In genomic region chr19:8578642-8579265, GRCh38 we compare ENCODE assay signal across 8 cellular contexts. TPM values are rescaled to one million over a fixed set of nuclear protein-coding genes. Genes with fewer than 3 reads are reported as not detected.
DNase-seq lines count a peak whose midpoint lies in the region; ATAC-seq and TF ChIP-seq lines count a peak whose summit lies in the region.

No MANE protein-coding gene starts in this region.

- no peaks in the 10 kb centered on the region for H3K9me3 Mint-ChIP-seq in HFFc6
- no peaks in the 10 kb centered on the region for H3K9me3 Mint-ChIP-seq in activated T-helper 2 cell treated with anti-CD3 and anti-CD28 coated beads, Interferon-gamma antibody, Interleukin-2, Interleukin-4, amounts not matched to agents 10 μg/mL and 5 μg/mL and 100 μg/mL, durations not matched to agents 14 hours and 24 hours and 36 hours
- H3K9me3 Mint-ChIP-seq in osteocyte (ENCODE audit: unreplicated experiment), result no peaks in the 10 kb centered on the region

- H3K9me3 ChIP-seq in SJCRH30 (replicated peaks) (no peaks in the 10 kb centered on the region), transverse colon (no peaks in the 10 kb centered on the region)

- no peaks in the 10 kb centered on the region for H3K27me3 ChIP-seq in SJCRH30
- H3K27me3 ChIP-seq in transverse colon, result peaks cover 16% of the 10 kb centered on the region

- no peak overlapping the region for H3K27ac Mint-ChIP-seq in HFFc6
- H3K27ac Mint-ChIP-seq in activated T-helper 2 cell treated with anti-CD3 and anti-CD28 coated beads, Interferon-gamma antibody, Interleukin-2, Interleukin-4, amounts not matched to agents 10 μg/mL and 5 μg/mL and 100 μg/mL, durations not matched to agents 14 hours and 24 hours and 36 hours, result no peak overlapping the region
- H3K27ac Mint-ChIP-seq in osteocyte (ENCODE audit: unreplicated experiment), result no peak overlapping the region

- peaks cover 26% of the 10 kb centered on the region for H3K4me1 Mint-ChIP-seq in HFFc6 (ENCODE audit: low read depth)
- H3K4me1 Mint-ChIP-seq in activated T-helper 2 cell treated with anti-CD3 and anti-CD28 coated beads, Interferon-gamma antibody, Interleukin-2, Interleukin-4, amounts not matched to agents 10 μg/mL and 5 μg/mL and 100 μg/mL, durations not matched to agents 14 hours and 24 hours and 36 hours (ENCODE audit: low read depth), result peaks cover 40% of the 10 kb centered on the region
- H3K4me1 Mint-ChIP-seq in osteocyte (ENCODE audit: unreplicated experiment), result peaks cover 8% of the 10 kb centered on the region

- DNase-seq in HFFc6 (peak; percentile 32), SJCRH30 (peak; percentile 59 to 78), foreskin fibroblast (peak in 1 of 2 donors; percentile 78), osteocyte (ENCODE audit: extremely low spot score, unreplicated experiment) (peak; percentile 91), transverse colon (peak; percentile 85)
- DNase-seq in activated T-helper 2 cell treated with anti-CD3 and anti-CD28 coated beads, Interferon-gamma antibody, Interleukin-2, Interleukin-4, amounts not matched to agents 10 μg/mL and 5 μg/mL and 100 μg/mL, durations not matched to agents 14 hours and 24 hours and 36 hours (ENCODE audit: low spot score), result peak; percentile 73

- peak; percentile 98 for TF ChIP-seq CTCF in C4-2B (conservative IDR thresholded peaks at IDR 0.05)
- TF ChIP-seq CTCF in HFFc6 (IDR thresholded peaks at IDR 0.05), result peak; percentile 99
- TF ChIP-seq CTCF in foreskin fibroblast (IDR thresholded peaks at IDR 0.05; ENCODE audit: low read depth, low read length), result peak; percentile 87
- peak; percentile 92 for TF ChIP-seq CTCF in osteocyte (IDR thresholded peaks at IDR 0.05)
- peak; percentile 81 to 96 (median 93) for TF ChIP-seq CTCF in transverse colon (IDR thresholded peaks at IDR 0.05)

- WGBS in transverse colon (ENCODE audit: low coverage in 1 of 2), 2 donors, result 21% methylated on average over 3 to 17 of the region's 17 CpGs

- intact Hi-C loops in activated T-helper 2 cell treated with anti-CD3 and anti-CD28 coated beads, Interferon-gamma antibody, Interleukin-2, Interleukin-4, amounts not matched to agents 10 μg/mL and 5 μg/mL and 100 μg/mL, durations not matched to agents 14 hours and 24 hours and 36 hours (cut with micrococcal nuclease), result loop anchor here (5.0 kb wide), 1 partner anchor 226 kb away; no protein-coding TSS in a partner anchor
- intact Hi-C loops in transverse colon (cut with DNase I; ENCODE audit: low total_unique reads), result loop anchor here (10.0 kb wide), 1 partner anchor 66 kb away; no protein-coding TSS in a partner anchor

- H3K27me3 Mint-ChIP-seq in HFFc6 (ENCODE audit: insufficient read depth), result peaks cover 15% of the 10 kb centered on the region; the same call in 1 of the 2 replicates
- H3K27me3 Mint-ChIP-seq in activated T-helper 2 cell treated with anti-CD3 and anti-CD28 coated beads, Interferon-gamma antibody, Interleukin-2, Interleukin-4, amounts not matched to agents 10 μg/mL and 5 μg/mL and 100 μg/mL, durations not matched to agents 14 hours and 24 hours and 36 hours (ENCODE audit: low read depth), result peaks cover 4% of the 10 kb centered on the region
- peaks cover 25% of the 10 kb centered on the region for H3K27me3 Mint-ChIP-seq in osteocyte (ENCODE audit: unreplicated experiment)

- H3K4me3 ChIP-seq in SJCRH30 (no peak overlapping the region), foreskin fibroblast (ENCODE audit: low read depth in 1 of 2, low read length in 2 of 2) (no peak overlapping the region), transverse colon (no peak overlapping the region)

- H3K4me1 ChIP-seq in SJCRH30 (no peaks in the 10 kb centered on the region), transverse colon (peaks cover 0 to 18% (median 7%) of the 10 kb centered on the region in 4 donors)

- no peak for TF ChIP-seq EP300 in transverse colon (IDR thresholded peaks at IDR 0.05; ENCODE audit: low read depth)

- no peak for ATAC-seq in HG03460 (IDR thresholded peaks at IDR 0.05; ENCODE audit: unreplicated experiment)

- no peaks in the 10 kb centered on the region for H3K36me3 ChIP-seq in SJCRH30
- H3K36me3 ChIP-seq in transverse colon, result no peaks in the 10 kb centered on the region

- H3K27ac ChIP-seq in C4-2B (no peak overlapping the region), SJCRH30 (no peak overlapping the region), transverse colon (no peak overlapping the region)

- no peaks in the 10 kb centered on the region; the same call in 1 of the 2 replicates for H3K36me3 Mint-ChIP-seq in HFFc6 (ENCODE audit: low read depth)
- H3K36me3 Mint-ChIP-seq in activated T-helper 2 cell treated with anti-CD3 and anti-CD28 coated beads, Interferon-gamma antibody, Interleukin-2, Interleukin-4, amounts not matched to agents 10 μg/mL and 5 μg/mL and 100 μg/mL, durations not matched to agents 14 hours and 24 hours and 36 hours (ENCODE audit: low read depth), result peaks cover 18% of the 10 kb centered on the region
- H3K36me3 Mint-ChIP-seq in osteocyte (ENCODE audit: unreplicated experiment), result peaks cover 4% of the 10 kb centered on the region

- H3K4me3 Mint-ChIP-seq in HFFc6, result no peak overlapping the region
- H3K4me3 Mint-ChIP-seq in activated T-helper 2 cell treated with anti-CD3 and anti-CD28 coated beads, Interferon-gamma antibody, Interleukin-2, Interleukin-4, amounts not matched to agents 10 μg/mL and 5 μg/mL and 100 μg/mL, durations not matched to agents 14 hours and 24 hours and 36 hours (ENCODE audit: low read depth), result peak overlapping the region; percentile 20
- H3K4me3 Mint-ChIP-seq in osteocyte (ENCODE audit: unreplicated experiment), result no peak overlapping the region

- TF ChIP-seq POLR2A in transverse colon (IDR thresholded peaks at IDR 0.05), result no peak

- in situ Hi-C loops in transverse colon (cut with MboI; ENCODE audit: low pct_ligation_motif_present in 1 of 4, low pct_unique_long_range_greater_than_20kb in 1 of 4, low sequenced_read_pairs in 3 of 4), result no loop called here

RNA-seq across cellular contexts. Expression of gene MYO1F, which starts 1.5 kb away (rescaled TPM):
- total RNA-seq in HFFc6 (2021; fragmentation: NEBNext Ultra II Directional; extraction: Animal tissue kit (Norgen Biotek cat#: 25700)), result under 1 TPM; 0.09 to 0.28 (median 0.19) TPM
- 0.04 TPM in 1 of 2 replicates, not detected in the other for total RNA-seq in SJCRH30 (2014; rRNA removed; shearing (Covaris generic))
- total RNA-seq in activated T-helper 2 cell treated with anti-CD3 and anti-CD28 coated beads, Interferon-gamma antibody, Interleukin-2, Interleukin-4, amounts not matched to agents 10 μg/mL and 5 μg/mL and 100 μg/mL, durations not matched to agents 14 hours and 24 hours and 36 hours, result 43.9 and 47.4 TPM in 2 replicates
- total RNA-seq in osteocyte, result 0.31 and 0.43 TPM in 2 replicates
- 10 to 100 TPM in 2 of 4 donors, 1 to 10 TPM in 2; 6.6 to 70.7 (median 10.9) TPM for total RNA-seq in transverse colon

RNA-seq across cellular contexts. Expression of gene ADAMTS10, which starts 31.8 kb away (rescaled TPM):
- 1 to 10 TPM in 4 of 6 experiments, under 1 TPM in 2; 0.78 to 2.1 (median 1.5) TPM for total RNA-seq in HFFc6 (2021; fragmentation: NEBNext Ultra II Directional; extraction: Animal tissue kit (Norgen Biotek cat#: 25700))
- not detected in 2 replicates for total RNA-seq in SJCRH30 (2014; rRNA removed; shearing (Covaris generic))
- total RNA-seq in activated T-helper 2 cell treated with anti-CD3 and anti-CD28 coated beads, Interferon-gamma antibody, Interleukin-2, Interleukin-4, amounts not matched to agents 10 μg/mL and 5 μg/mL and 100 μg/mL, durations not matched to agents 14 hours and 24 hours and 36 hours, result 0.71 and 0.80 TPM in 2 replicates
- total RNA-seq in osteocyte (86.5 and 96.2 TPM in 2 replicates), transverse colon (10 to 100 TPM in 3 of 4 donors, 1 to 10 TPM in 1; 5.2 to 62.8 (median 20.7) TPM)

RNA-seq across cellular contexts. Expression of gene NFILZ, which starts 51.7 kb away (rescaled TPM):
- not detected for total RNA-seq in HFFc6 (2021; fragmentation: NEBNext Ultra II Directional; extraction: Animal tissue kit (Norgen Biotek cat#: 25700))
- total RNA-seq in SJCRH30 (2014; rRNA removed; shearing (Covaris generic)), result not detected in 2 replicates
- not detected in 2 replicates for total RNA-seq in activated T-helper 2 cell treated with anti-CD3 and anti-CD28 coated beads, Interferon-gamma antibody, Interleukin-2, Interleukin-4, amounts not matched to agents 10 μg/mL and 5 μg/mL and 100 μg/mL, durations not matched to agents 14 hours and 24 hours and 36 hours
- total RNA-seq in osteocyte (not detected in 2 replicates), transverse colon (not detected)
